20 cellular contexts compared by ENCODE assay signal in genomic region chr15:52344592-52344991, GRCh38. TPM values are rescaled to one million over a fixed set of nuclear protein-coding genes. Genes with fewer than 3 reads are reported as not detected.
DNase-seq lines count a peak whose midpoint lies in the region; ATAC-seq lines count a peak whose summit lies in the region.
"Had no signal": no experiment of that assay in that cellular context is flagged by ENCODE, and none has a peak within 500 bp of the region (broad histone marks: within the 10 kb centered on the region; RNA-seq: fewer than 3 reads in every experiment).

No MANE protein-coding gene starts in this region.

- WGBS in right cardiac atrium = 65% methylated on average over 1 of the region's 1 CpG

- no peak for ATAC-seq in activated T-cell treated with anti-CD3 and anti-CD28 coated beads, Interleukin-2, amount 50 U/mL, for 72 hours (replicated peaks in 1 of 2)
- ATAC-seq in Right ventricle myocardium superior (ENCODE audit: poor library complexity) (peak; percentile 87), right cardiac atrium (peak; percentile 86 to 89), GM18858 (IDR thresholded peaks at IDR 0.05; ENCODE audit: unreplicated experiment) (no peak)

- peak overlapping the region; percentile 43 for H3K27ac ChIP-seq in right cardiac atrium (ENCODE audit: low read length)
- H3K27ac ChIP-seq in temporal lobe (ENCODE audit: low read depth, low read length) = peak overlapping the region; percentile 4
- H3K27ac ChIP-seq in CD8-positive, alpha-beta memory T cell (ENCODE audit: low read depth, low read length) = no peak overlapping the region
- H3K27ac ChIP-seq: 22Rv1; BLaER1 treated with 17β-estradiol and CSF1 and Interleukin-3, amounts not matched to agents 10 nM and 100 nM; Peyer's patch; SJSA1 had no signal

- intact Hi-C loops in Right ventricle myocardium superior (cut with DNase I) (no loop called here), right cardiac atrium (cut with DNase I) (no loop called here)
- intact Hi-C loops in activated naive CD4-positive, alpha-beta T cell treated with anti-CD3 and anti-CD28 coated beads for 36 hours (cut with micrococcal nuclease) = no loop called here

- H3K4me1 ChIP-seq in right cardiac atrium (ENCODE audit: control insufficient read depth, insufficient read depth, low read length) = peaks cover 3% of the 10 kb centered on the region
- H3K4me1 ChIP-seq in CD8-positive, alpha-beta memory T cell (ENCODE audit: insufficient read depth, low read length) = no peaks in the 10 kb centered on the region
- H3K4me1 ChIP-seq: Peyer's patch had no signal

- H3K9me3 ChIP-seq in right cardiac atrium (ENCODE audit: control insufficient read depth, low read length) = no peaks in the 10 kb centered on the region
- no peaks in the 10 kb centered on the region for H3K9me3 ChIP-seq in CD8-positive, alpha-beta memory T cell (ENCODE audit: low read length)
- H3K9me3 ChIP-seq: BLaER1 treated with 17β-estradiol and CSF1 and Interleukin-3, amounts not matched to agents 10 nM and 100 nM; Peyer's patch; SJSA1 had no signal

- H3K36me3 Mint-ChIP-seq in activated T-cell treated with anti-CD3 and anti-CD28 coated beads, Interleukin-2, amount 50 U/mL, for 72 hours (ENCODE audit: insufficient read depth in 2 of 2) = peaks cover 0 to 1% of the 10 kb centered on the region in 2 donors
- no peaks in the 10 kb centered on the region for H3K36me3 Mint-ChIP-seq in activated naive CD4-positive, alpha-beta T cell treated with anti-CD3 and anti-CD28 coated beads for 36 hours (ENCODE audit: low read depth)
- peaks cover 0 to 66% (median 10%) of the 10 kb centered on the region in 3 donors for H3K36me3 Mint-ChIP-seq in CD8-positive, alpha-beta memory T cell

- no peaks in the 10 kb centered on the region for H3K4me1 Mint-ChIP-seq in activated T-cell treated with anti-CD3 and anti-CD28 coated beads, Interleukin-2, amount 50 U/mL, for 72 hours (ENCODE audit: low read depth)
- no peaks in the 10 kb centered on the region for H3K4me1 Mint-ChIP-seq in activated naive CD4-positive, alpha-beta T cell treated with anti-CD3 and anti-CD28 coated beads for 36 hours (ENCODE audit: low read depth)
- peaks cover 0 to 1% (median 0%) of the 10 kb centered on the region in 3 donors for H3K4me1 Mint-ChIP-seq in CD8-positive, alpha-beta memory T cell

- POLR2A ChIA-PET in CD8-positive, alpha-beta memory T cell (lab: Charles Lee) = no interaction called here

- peaks cover 13% of the 10 kb centered on the region for H3K36me3 ChIP-seq in CD8-positive, alpha-beta memory T cell (ENCODE audit: insufficient read depth, low read length)
- H3K36me3 ChIP-seq: Peyer's patch had no signal

- no peaks in the 10 kb centered on the region for H3K27me3 Mint-ChIP-seq in activated T-cell treated with anti-CD3 and anti-CD28 coated beads, Interleukin-2, amount 50 U/mL, for 72 hours (ENCODE audit: low read depth)
- no peaks in the 10 kb centered on the region for H3K27me3 Mint-ChIP-seq in activated naive CD4-positive, alpha-beta T cell treated with anti-CD3 and anti-CD28 coated beads for 36 hours (ENCODE audit: low read depth)
- no peaks in the 10 kb centered on the region for H3K27me3 Mint-ChIP-seq in CD8-positive, alpha-beta memory T cell

- H3K27me3 ChIP-seq in right cardiac atrium (ENCODE audit: control insufficient read depth, insufficient read depth) = no peaks in the 10 kb centered on the region
- no peaks in the 10 kb centered on the region for H3K27me3 ChIP-seq in CD8-positive, alpha-beta memory T cell (ENCODE audit: insufficient read depth, low read length, poor library complexity, severe bottlenecking)
- H3K27me3 ChIP-seq: BLaER1 treated with 17β-estradiol and CSF1 and Interleukin-3, amounts not matched to agents 10 nM and 100 nM; Peyer's patch; SJSA1 had no signal

- no peak overlapping the region for H3K4me3 Mint-ChIP-seq in activated T-cell treated with anti-CD3 and anti-CD28 coated beads, Interleukin-2, amount 50 U/mL, for 72 hours
- H3K4me3 Mint-ChIP-seq in activated naive CD4-positive, alpha-beta T cell treated with anti-CD3 and anti-CD28 coated beads for 36 hours = no peak overlapping the region
- no peak overlapping the region for H3K4me3 Mint-ChIP-seq in CD8-positive, alpha-beta memory T cell

- CTCF ChIA-PET in activated naive CD4-positive, alpha-beta T cell treated with anti-CD3 and anti-CD28 coated beads for 36 hours (lab: Charles Lee) = interaction anchor here (0.6 kb wide), 1 partner anchor 108 kb away, joined by 3 read pairs; no protein-coding TSS in a partner anchor
- CTCF ChIA-PET in CD8-positive, alpha-beta memory T cell (lab: Charles Lee) = interaction anchor here (1.9 kb wide), 1 partner anchor 9 kb away, joined by 5 read pairs; no protein-coding TSS in a partner anchor

- no peak for DNase-seq in activated T-cell treated with anti-CD3 and anti-CD28 coated beads, Interleukin-2, amount 50 U/mL, for 72 hours
- no peak for DNase-seq in activated T-cell treated with anti-CD3 and anti-CD28 coated beads, Interleukin-2, amount 50 U/mL, for 48 hours
- DNase-seq in Right ventricle myocardium superior = no peak
- DNase-seq in right cardiac atrium = no peak
- DNase-seq in activated naive CD4-positive, alpha-beta T cell treated with anti-CD3 and anti-CD28 coated beads for 36 hours = no peak
- DNase-seq in CD8-positive, alpha-beta memory T cell = no peak
- DNase-seq: Karpas-422, MV-4-11, NCI-H1105 treated with DMSO at 0.1 percent for 48 hours, NCI-H1694, NCI-H2081, NCI-H2171, NCI-H524 treated with DMSO at 0.1 percent for 48 hours, NCI-H82, Peyer's patch had no signal

- H3K9me3 Mint-ChIP-seq in activated T-cell treated with anti-CD3 and anti-CD28 coated beads, Interleukin-2, amount 50 U/mL, for 72 hours = no peaks in the 10 kb centered on the region
- no peaks in the 10 kb centered on the region for H3K9me3 Mint-ChIP-seq in activated naive CD4-positive, alpha-beta T cell treated with anti-CD3 and anti-CD28 coated beads for 36 hours
- no peaks in the 10 kb centered on the region for H3K9me3 Mint-ChIP-seq in CD8-positive, alpha-beta memory T cell

- no peak overlapping the region for H3K4me3 ChIP-seq in right cardiac atrium (ENCODE audit: low read length)
- H3K4me3 ChIP-seq in CD8-positive, alpha-beta memory T cell (ENCODE audit: low read length) = no peak overlapping the region
- H3K4me3 ChIP-seq: BLaER1 treated with 17β-estradiol and CSF1 and Interleukin-3, amounts not matched to agents 10 nM and 100 nM; Peyer's patch; SJSA1 had no signal

- H3K27ac Mint-ChIP-seq in activated T-cell treated with anti-CD3 and anti-CD28 coated beads, Interleukin-2, amount 50 U/mL, for 72 hours = peak overlapping the region; percentile 12
- H3K27ac Mint-ChIP-seq in activated naive CD4-positive, alpha-beta T cell treated with anti-CD3 and anti-CD28 coated beads for 36 hours = no peak overlapping the region
- peak overlapping the region in 2 of 8 donors; percentile 13 to 51 for H3K27ac Mint-ChIP-seq in CD8-positive, alpha-beta memory T cell

RNA-seq across cellular contexts. Expression of gene MYO5C, which starts 49.0 kb away (rescaled TPM):
- total RNA-seq in activated T-cell treated with anti-CD3 and anti-CD28 coated beads, Interleukin-2, amount 50 U/mL, for 72 hours = 1 to 10 TPM in 1 of 2 donors, under 1 TPM in 1; 0.69 to 1.6 TPM
- total RNA-seq in Right ventricle myocardium superior (2.3 TPM), right cardiac atrium (1 to 10 TPM; 3.9 to 9.2 (median 4.6) TPM), temporal lobe (0.98 TPM)
- polyA plus RNA-seq in right cardiac atrium = 1.6 TPM
- under 1 TPM; 0.19 to 0.25 TPM for total RNA-seq in activated naive CD4-positive, alpha-beta T cell treated with anti-CD3 and anti-CD28 coated beads for 36 hours
- total RNA-seq in CD8-positive, alpha-beta memory T cell = under 1 TPM; 0.18 to 0.33 TPM
- 0.48 TPM for polyA plus RNA-seq in CD8-positive, alpha-beta memory T cell

Comparison
In these comparisons a context has a peak if more than half of its experiments do, and no peak if none do; other contexts are left out.
1. ATAC-seq: peak in Right ventricle myocardium superior (single experiment) and right cardiac atrium (2 of 2); none in activated T-cell treated with anti-CD3 and anti-CD28 coated beads, Interleukin-2, amount 50 U/mL, for 72 hours (0 of 2) and GM18858 (single experiment).